Comparison of ENCODE assay signal across 1 cellular context in the genomic region with DNA sequence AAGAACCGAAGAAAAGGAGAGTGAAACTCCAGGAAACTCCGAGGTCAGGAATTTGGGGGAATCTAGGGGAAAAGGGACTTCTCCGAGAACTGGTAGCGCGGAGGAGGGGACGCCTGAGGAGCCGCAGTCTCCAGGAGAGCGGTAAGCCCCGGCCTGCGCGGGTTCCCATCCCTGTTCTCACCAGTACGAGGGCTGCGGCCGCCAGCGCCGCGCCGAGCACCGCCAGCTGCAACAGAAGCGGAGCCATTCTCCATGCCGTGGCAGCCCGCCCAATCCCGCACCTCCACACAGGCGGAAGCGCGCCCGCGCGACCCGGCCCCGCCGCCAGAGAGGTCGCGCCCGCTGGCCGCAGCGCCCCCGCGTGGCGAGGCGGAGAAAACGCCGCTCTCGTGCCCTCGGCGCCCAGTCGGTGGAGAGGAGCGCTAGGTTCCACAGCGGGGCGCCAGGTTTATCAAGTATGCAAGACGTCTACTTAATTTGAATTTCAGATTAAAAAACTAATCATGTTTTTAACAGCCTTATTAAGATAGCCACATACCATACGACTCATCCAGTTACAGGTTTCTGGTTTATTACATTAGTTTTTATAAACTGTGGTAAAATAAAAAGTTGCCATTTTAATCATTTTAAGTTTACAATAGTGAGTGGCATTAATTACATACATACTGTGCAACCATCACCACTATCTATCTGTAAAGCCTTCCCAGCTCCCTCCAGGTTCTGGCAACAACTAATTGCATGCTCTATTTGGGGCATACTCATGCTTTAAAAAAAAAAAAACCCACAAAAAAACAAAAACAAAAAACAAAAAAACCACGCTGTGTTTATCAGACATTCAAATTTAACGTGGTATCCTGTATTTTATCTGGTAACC.
A peak's percentile ranks its signal among the peaks of the same experiment; 100 is the strongest.
TF ChIP-seq lines count a peak whose summit lies in the region.

A gene with protein sequence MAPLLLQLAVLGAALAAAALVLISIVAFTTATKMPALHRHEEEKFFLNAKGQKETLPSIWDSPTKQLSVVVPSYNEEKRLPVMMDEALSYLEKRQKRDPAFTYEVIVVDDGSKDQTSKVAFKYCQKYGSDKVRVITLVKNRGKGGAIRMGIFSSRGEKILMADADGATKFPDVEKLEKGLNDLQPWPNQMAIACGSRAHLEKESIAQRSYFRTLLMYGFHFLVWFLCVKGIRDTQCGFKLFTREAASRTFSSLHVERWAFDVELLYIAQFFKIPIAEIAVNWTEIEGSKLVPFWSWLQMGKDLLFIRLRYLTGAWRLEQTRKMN (minus strand): TSS at position 287 of the 874 bp plus-strand sequence. CDS start 40 bp downstream, at position 247.

TF ChIP-seq in K562, 482 proteins besides CTCF, POLR2A, EP300 and RAD21 (continued from another document and continues in another):
- TF ChIP-seq ZBTB43 (CRISPR knock-in tag; IDR thresholded peaks at IDR 0.05), result no peak
- peak; percentile 32; the same call in 1 of the 2 replicates for TF ChIP-seq JUND (IDR thresholded peaks at IDR 0.05; ENCODE audit: borderline replicate concordance, low read depth, low read length)
- TF ChIP-seq JUND (tag; IDR thresholded peaks at IDR 0.05; ENCODE audit: borderline replicate concordance, low read depth, low read length), result no peak; the same call in 2 of the 3 replicates
- TF ChIP-seq MLLT1 (IDR thresholded peaks at IDR 0.05), result peak in 1 of 2 experiments; percentile 25; a peak in 1 of 4 replicates
- TF ChIP-seq VEZF1 (CRISPR knock-in tag; IDR thresholded peaks at IDR 0.05), result peak; percentile 26; the same call in 1 of the 2 replicates
- TF ChIP-seq ZNF280A (IDR thresholded peaks at IDR 0.05; ENCODE audit: low read depth, partially characterized antibody), result no peak
- TF ChIP-seq NKRF (IDR thresholded peaks at IDR 0.05; ENCODE audit: borderline replicate concordance), result no peak
- TF ChIP-seq RBM22 (IDR thresholded peaks at IDR 0.05; ENCODE audit: low read depth, low read length, poor library complexity, severe bottlenecking), result no peak
- TF ChIP-seq GATAD2B (IDR thresholded peaks at IDR 0.05; ENCODE audit: borderline replicate concordance), result peak; percentile 72; the same call in 1 of the 2 replicates
- TF ChIP-seq U2AF1 (optimal IDR thresholded peaks at IDR 0.05; ENCODE audit: low read depth, low read length), result peak; percentile 73
- TF ChIP-seq THAP12 (CRISPR knock-in tag; IDR thresholded peaks at IDR 0.05), result peak; percentile 92
- TF ChIP-seq, protein P1, sequence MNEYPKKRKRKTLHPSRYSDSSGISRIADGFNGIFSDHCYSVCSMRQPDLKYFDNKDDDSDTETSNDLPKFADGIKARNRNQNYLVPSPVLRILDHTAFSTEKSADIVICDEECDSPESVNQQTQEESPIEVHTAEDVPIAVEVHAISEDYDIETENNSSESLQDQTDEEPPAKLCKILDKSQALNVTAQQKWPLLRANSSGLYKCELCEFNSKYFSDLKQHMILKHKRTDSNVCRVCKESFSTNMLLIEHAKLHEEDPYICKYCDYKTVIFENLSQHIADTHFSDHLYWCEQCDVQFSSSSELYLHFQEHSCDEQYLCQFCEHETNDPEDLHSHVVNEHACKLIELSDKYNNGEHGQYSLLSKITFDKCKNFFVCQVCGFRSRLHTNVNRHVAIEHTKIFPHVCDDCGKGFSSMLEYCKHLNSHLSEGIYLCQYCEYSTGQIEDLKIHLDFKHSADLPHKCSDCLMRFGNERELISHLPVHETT (CRISPR knock-in tag; conservative IDR thresholded peaks at IDR 0.05 in 1 of 2, IDR thresholded peaks at IDR 0.05 in 1 of 2), result peak in 1 of 2 experiments; percentile 62; a peak in 1 of 4 replicates
- TF ChIP-seq THRB (CRISPR knock-in tag; conservative IDR thresholded peaks at IDR 0.05), result no peak
- TF ChIP-seq MCM3 (IDR thresholded peaks at IDR 0.05), result no peak
- TF ChIP-seq TCF7 (IDR thresholded peaks at IDR 0.05; ENCODE audit: borderline replicate concordance), result no peak
- TF ChIP-seq SP2 (IDR thresholded peaks at IDR 0.05; ENCODE audit: extremely low read depth, low read depth, low read length, poor library complexity, severe bottlenecking), result peak; percentile 67
- TF ChIP-seq ZBTB11 (CRISPR knock-in tag; IDR thresholded peaks at IDR 0.05), result peak in 1 of 3 experiments; percentile 82; a peak in 2 of 6 replicates
- TF ChIP-seq CREB5 (CRISPR knock-in tag; IDR thresholded peaks at IDR 0.05), result no peak
- TF ChIP-seq RBBP5 (IDR thresholded peaks at IDR 0.05; ENCODE audit: borderline replicate concordance, insufficient read depth, low read length, poor library complexity, severe bottlenecking), result peak; percentile 87
- TF ChIP-seq MAZ (CRISPR knock-in tag; conservative IDR thresholded peaks at IDR 0.05 in 1 of 2, IDR thresholded peaks at IDR 0.05 in 1 of 2), result 0 out of 4 replicates have a peak, but pooled peaks have one; percentile 30 to 40
- no peak for TF ChIP-seq CHD2 (IDR thresholded peaks at IDR 0.05; ENCODE audit: low read depth, low read length)
- TF ChIP-seq CBX1 (IDR thresholded peaks at IDR 0.05; ENCODE audit: low read depth), result 0 out of 2 replicates have a peak, but pooled peaks have one; percentile 62
- peak; percentile 64 for TF ChIP-seq POLR2B (IDR thresholded peaks at IDR 0.05; ENCODE audit: low read depth, partially characterized antibody)
- TF ChIP-seq ELF2 (CRISPR knock-in tag; IDR thresholded peaks at IDR 0.05), result peak; percentile 82
